Comparison of ENCODE assay signal across 8 cellular contexts in genomic region chr12:110048242-110049027, GRCh38. TPM values are rescaled to one million over a fixed set of nuclear protein-coding genes. Genes with fewer than 3 reads are reported as not detected.
A peak's percentile ranks its signal among the peaks of the same experiment; 100 is the strongest.
DNase-seq lines count a peak whose midpoint lies in the region; ATAC-seq and TF ChIP-seq lines count a peak whose summit lies in the region.

Gene C12orf76, minus strand, starts transcription at chr12:110048522. Its CDS starts 27 bp downstream, at chr12:110048495.

- POLR2A ChIA-PET in BJ (lab: Charles Lee), result interaction anchor here (0.6 kb wide), 1 partner anchor 34 kb away, joined by 9 read pairs; no protein-coding TSS in a partner anchor

- CTCF ChIA-PET in BJ (lab: Yijun Ruan, JAX), result no interaction called here

- ATAC-seq in GM19324 (IDR thresholded peaks at IDR 0.05; ENCODE audit: low FRiP score, unreplicated experiment) (peak; percentile 98), HG03469 (IDR thresholded peaks at IDR 0.05; ENCODE audit: unreplicated experiment) (peak; percentile 94), left lobe of liver (peak; percentile 98)

- H3K4me3 Mint-ChIP-seq in activated CD4-positive, alpha-beta T cell treated with anti-CD3 and anti-CD28 coated beads, Interleukin-2, amount 10 ng/mL, durations not matched to agents 24 days and 14 days, result peak within 1 kb of the TSS; percentile 87

- intact Hi-C loops in activated CD4-positive, alpha-beta T cell treated with anti-CD3 and anti-CD28 coated beads, Interleukin-2, amount 10 ng/mL, durations not matched to agents 24 days and 14 days (cut with micrococcal nuclease), result loop anchor here (1.0 to 2.0 kb wide), 4 partner anchors 31 to 76 kb away; partner anchors contain the start of genes ANKRD13A and IFT81

- DNase-seq in BJ (ENCODE audit: low read depth), result peak; percentile 87
- peak; percentile 89 for DNase-seq in NCI-H526 treated with DMSO at 0.1 percent for 48 hours (lab: John Stamatoyannopoulos, UW)
- peak; percentile 98 for DNase-seq in activated CD4-positive, alpha-beta T cell treated with anti-CD3 and anti-CD28 coated beads, Interleukin-2, amount 10 ng/mL, durations not matched to agents 24 days and 14 days
- DNase-seq in dedifferentiated amniotic fluid mesenchymal stem cell (ENCODE audit: extremely low spot score), result peak; percentile 95
- DNase-seq in left lobe of liver (ENCODE audit: low spot score), result peak; percentile 96
- DNase-seq in stimulated activated CD4-positive, alpha-beta T cell treated with anti-CD3 and anti-CD28 coated beads, Interleukin-2, amount 100 ng/mL, for 4 hours (ENCODE audit: low read depth), result peak; percentile 86

- peak within 1 kb of the TSS; percentile 73 for H3K4me3 ChIP-seq in BJ (ENCODE audit: low read depth, low read length)

- no peaks in the 10 kb centered on the region for H3K27me3 Mint-ChIP-seq in activated CD4-positive, alpha-beta T cell treated with anti-CD3 and anti-CD28 coated beads, Interleukin-2, amount 10 ng/mL, durations not matched to agents 24 days and 14 days

- TF ChIP-seq CTCF in BJ (IDR thresholded peaks at IDR 0.05; ENCODE audit: insufficient read depth, low read depth, low read length), result no peak

- peaks cover 23% of the 10 kb centered on the region for H3K4me1 Mint-ChIP-seq in activated CD4-positive, alpha-beta T cell treated with anti-CD3 and anti-CD28 coated beads, Interleukin-2, amount 10 ng/mL, durations not matched to agents 24 days and 14 days

- H3K9me3 Mint-ChIP-seq in activated CD4-positive, alpha-beta T cell treated with anti-CD3 and anti-CD28 coated beads, Interleukin-2, amount 10 ng/mL, durations not matched to agents 24 days and 14 days, result no peaks in the 10 kb centered on the region

- H3K27me3 ChIP-seq in BJ (ENCODE audit: control insufficient read depth, insufficient read depth, low read length), result no peaks in the 10 kb centered on the region

- H3K36me3 ChIP-seq in BJ (ENCODE audit: control insufficient read depth, insufficient read depth, low read length), result no peaks in the 10 kb centered on the region

- peaks cover 9% of the 10 kb centered on the region for H3K36me3 Mint-ChIP-seq in activated CD4-positive, alpha-beta T cell treated with anti-CD3 and anti-CD28 coated beads, Interleukin-2, amount 10 ng/mL, durations not matched to agents 24 days and 14 days (ENCODE audit: low read depth)

- peak within 1 kb of the TSS; percentile 96 for H3K27ac Mint-ChIP-seq in activated CD4-positive, alpha-beta T cell treated with anti-CD3 and anti-CD28 coated beads, Interleukin-2, amount 10 ng/mL, durations not matched to agents 24 days and 14 days

RNA-seq across cellular contexts. Expression of gene C12orf76, which starts in this region (rescaled TPM):
- polyA plus RNA-seq in BJ (2011; rRNA removed), result 8.9 and 10.0 TPM in 2 replicates
- polyA minus RNA-seq in BJ (2011; rRNA and poly(A)+ RNA removed), result 2.2 and 3.2 TPM in 2 replicates
- total RNA-seq in activated CD4-positive, alpha-beta T cell treated with anti-CD3 and anti-CD28 coated beads, Interleukin-2, amount 10 ng/mL, durations not matched to agents 24 days and 14 days, result 21.3 and 25.1 TPM in 2 replicates
- total RNA-seq in left lobe of liver, result 6.7 TPM

Comparison
In these comparisons a context has a peak if more than half of its experiments do, and no peak if none do; other contexts are left out.
1. Peak in every context shown above with its lines: DNase-seq, ATAC-seq and H3K4me3 ChIP-seq.